Comparison of ENCODE assay signal across 7 cellular contexts in genomic region chr1:206706298-206706791, GRCh38. TPM values are rescaled to one million over a fixed set of nuclear protein-coding genes. Genes with fewer than 3 reads are reported as not detected.
DNase-seq lines count a peak whose midpoint lies in the region; ATAC-seq and TF ChIP-seq lines count a peak whose summit lies in the region.

No MANE protein-coding gene starts in this region.

- peak; percentile 54 for ATAC-seq in gastroesophageal sphincter
- ATAC-seq in SK-N-SH treated with all-trans-retinoic acid at 6 μM for 48 hours = no peak
- no peak for ATAC-seq in GM21515 (IDR thresholded peaks at IDR 0.05; ENCODE audit: unreplicated experiment)

- peaks cover 3% of the 10 kb centered on the region for H3K36me3 Mint-ChIP-seq in T-helper 2 cell treated with Interferon-gamma antibody and Interleukin-4, amounts not matched to agents 5 μg/mL and 100 μg/mL, for 36 hours (ENCODE audit: low read depth)

- 0 to 48% methylated on average over 3 to 4 of the region's 11 CpGs for WGBS in gastroesophageal sphincter (ENCODE audit: low coverage in 1 of 2), 2 donors

- no peak overlapping the region for H3K27ac Mint-ChIP-seq in T-helper 2 cell treated with Interferon-gamma antibody and Interleukin-4, amounts not matched to agents 5 μg/mL and 100 μg/mL, for 36 hours

- CTCF ChIA-PET in HEK293 (lab: Yijun Ruan, JAX) = interaction anchor here (0.7 to 2.0 kb wide), 2 partner anchors 20 to 31 kb away, joined by 3 to 6 read pairs; no protein-coding TSS in a partner anchor

- H3K9me3 Mint-ChIP-seq in T-helper 2 cell treated with Interferon-gamma antibody and Interleukin-4, amounts not matched to agents 5 μg/mL and 100 μg/mL, for 36 hours = no peaks in the 10 kb centered on the region

- H3K27ac ChIP-seq in HEK293 (ENCODE audit: extremely low read depth, low read depth, low read length) (no peak overlapping the region), gastroesophageal sphincter (peak overlapping the region in 2 of 4 donors; percentile 30 to 47)

- DNase-seq in T-helper 2 cell treated with Interferon-gamma antibody and Interleukin-4, amounts not matched to agents 5 μg/mL and 100 μg/mL, for 36 hours (ENCODE audit: low spot score) = peak; percentile 73
- DNase-seq in stimulated activated CD4-positive, alpha-beta T cell treated with anti-CD3 and anti-CD28 coated beads, Interleukin-2, amount 100 ng/mL, for 24 hours = peak; percentile 66 to 72
- DNase-seq in D341Med (ENCODE audit: low spot score) = no peak

- no peaks in the 10 kb centered on the region for H3K27me3 ChIP-seq in gastroesophageal sphincter

- H3K4me3 Mint-ChIP-seq in T-helper 2 cell treated with Interferon-gamma antibody and Interleukin-4, amounts not matched to agents 5 μg/mL and 100 μg/mL, for 36 hours = no peak overlapping the region

- H3K4me1 ChIP-seq in HEK293 (ENCODE audit: control insufficient read depth, insufficient read depth, low read length) (peaks cover 27% of the 10 kb centered on the region), gastroesophageal sphincter (peaks cover 5 to 92% (median 53%) of the 10 kb centered on the region in 3 donors)

- peaks cover 72% of the 10 kb centered on the region for H3K4me1 Mint-ChIP-seq in T-helper 2 cell treated with Interferon-gamma antibody and Interleukin-4, amounts not matched to agents 5 μg/mL and 100 μg/mL, for 36 hours (ENCODE audit: low read depth)

- no peak overlapping the region for H3K4me3 ChIP-seq in HEK293 (ENCODE audit: low read depth, low read length)
- no peak overlapping the region for H3K4me3 ChIP-seq in gastroesophageal sphincter

- no peaks in the 10 kb centered on the region for H3K27me3 Mint-ChIP-seq in T-helper 2 cell treated with Interferon-gamma antibody and Interleukin-4, amounts not matched to agents 5 μg/mL and 100 μg/mL, for 36 hours (ENCODE audit: low read depth)

- no peaks in the 10 kb centered on the region for H3K36me3 ChIP-seq in HEK293 (ENCODE audit: control insufficient read depth in 2 of 2, insufficient read depth in 1 of 2, low read length in 2 of 2)
- no peaks in the 10 kb centered on the region for H3K36me3 ChIP-seq in gastroesophageal sphincter

- TF ChIP-seq EP300 in gastroesophageal sphincter (IDR thresholded peaks at IDR 0.05) = no peak

- POLR2A ChIA-PET in HEK293 (lab: Yijun Ruan, JAX) = no interaction called here

- no peaks in the 10 kb centered on the region for H3K9me3 ChIP-seq in HEK293 (ENCODE audit: control insufficient read depth, insufficient read depth, low read depth, low read length)
- no peaks in the 10 kb centered on the region for H3K9me3 ChIP-seq in gastroesophageal sphincter

- no peak for TF ChIP-seq POLR2A in gastroesophageal sphincter (IDR thresholded peaks at IDR 0.05)

- TF ChIP-seq CTCF in HEK293 (tag by site-specific recombination; IDR thresholded peaks at IDR 0.05) (no peak), gastroesophageal sphincter (IDR thresholded peaks at IDR 0.05) (no peak)

TF ChIP-seq in HEK293, 187 proteins besides CTCF, POLR2A, EP300 and RAD21:
- TF ChIP-seq ZNF202 (tag by site-specific recombination; IDR thresholded peaks at IDR 0.05; ENCODE audit: borderline replicate concordance) = no peak
- TF ChIP-seq MYNN (tag by site-specific recombination; IDR thresholded peaks at IDR 0.05; ENCODE audit: borderline replicate concordance) = no peak
- TF ChIP-seq GLIS1 (tag by site-specific recombination; IDR thresholded peaks at IDR 0.05) = peak; percentile 95
- peak; percentile 79 for TF ChIP-seq ZNF600 (tag by site-specific recombination; IDR thresholded peaks at IDR 0.05)
- peak; percentile 94 for TF ChIP-seq ZIC2 (tag by site-specific recombination; IDR thresholded peaks at IDR 0.05)
- TF ChIP-seq GLIS2 (tag by site-specific recombination; IDR thresholded peaks at IDR 0.05) = peak; percentile 52; the same call in 1 of the 2 replicates
- TF ChIP-seq ZNF394 (tag by site-specific recombination; IDR thresholded peaks at IDR 0.05; ENCODE audit: borderline replicate concordance) = 0 out of 2 replicates have a peak, but pooled peaks have one; percentile 1
- TF ChIP-seq ZNF37A (tag by site-specific recombination; IDR thresholded peaks at IDR 0.05) = no peak
- TF ChIP-seq ZNF2 (tag by site-specific recombination; IDR thresholded peaks at IDR 0.05) = no peak
- TF ChIP-seq RBAK (tag by site-specific recombination; IDR thresholded peaks at IDR 0.05) = no peak

TF ChIP-seq in SK-N-SH treated with all-trans-retinoic acid at 6 μM for 48 hours, 23 proteins besides CTCF, POLR2A, EP300 and RAD21:
- TF ChIP-seq GLIS3 (CRISPR knock-in tag; IDR thresholded peaks at IDR 0.05) = no peak

RNA-seq across cellular contexts. Expression of gene MAPKAPK2, which starts 21.6 kb away (rescaled TPM):
- 10 to 100 TPM; 45.0 to 77.4 (median 55.5) TPM for total RNA-seq in gastroesophageal sphincter
